Comparison of ENCODE assay signal across 8 cellular contexts in genomic region chr13:113489549-113490495, GRCh38. TPM values are rescaled to one million over a fixed set of nuclear protein-coding genes. Genes with fewer than 3 reads are reported as not detected.
DNase-seq lines count a peak whose midpoint lies in the region; ATAC-seq and TF ChIP-seq lines count a peak whose summit lies in the region.

No MANE protein-coding gene starts in this region.

- peaks cover 45% of the 10 kb centered on the region for H4K20me1 ChIP-seq in OCI-LY3 (ENCODE audit: insufficient read depth, low read length)

- H3K9me3 Mint-ChIP-seq in progenitor cell of endocrine pancreas (ENCODE audit: low read depth): no peaks in the 10 kb centered on the region

- H3K27me3 Mint-ChIP-seq in progenitor cell of endocrine pancreas: no peaks in the 10 kb centered on the region

- TF ChIP-seq CTCF in AG04450 (IDR thresholded peaks at IDR 0.05; ENCODE audit: low read depth, low read length): no peak
- no peak for TF ChIP-seq CTCF in OCI-LY3 (IDR thresholded peaks at IDR 0.05; ENCODE audit: low read depth, low read length)
- no peak for TF ChIP-seq CTCF in progenitor cell of endocrine pancreas (IDR thresholded peaks at IDR 0.05; ENCODE audit: unreplicated experiment)

- peak overlapping the region; percentile 94 for H3K4me2 ChIP-seq in OCI-LY3 (ENCODE audit: low read length)

- intact Hi-C loops in Right ventricle myocardium superior (cut with DNase I): no loop called here

- H3K9me3 ChIP-seq in AG04450 (ENCODE audit: control insufficient read depth, insufficient read depth, low read length) (no peaks in the 10 kb centered on the region; the same call in 1 of the 2 replicates), OCI-LY3 (ENCODE audit: insufficient read depth, low read length) (no peaks in the 10 kb centered on the region)

- no peaks in the 10 kb centered on the region for H3K36me3 ChIP-seq in OCI-LY3 (replicated peaks; ENCODE audit: low read depth, low read length)

- peaks cover 79% of the 10 kb centered on the region for H3K79me2 ChIP-seq in OCI-LY3 (ENCODE audit: low read length)

- H2AFZ ChIP-seq in OCI-LY3 (ENCODE audit: low read depth, low read length): peak overlapping the region; percentile 58

- POLR2A ChIA-PET in AG04450 (lab: Yijun Ruan, JAX): interaction anchor here (2.2 kb wide), 1 partner anchor 16 kb away, joined by 5 read pairs; no protein-coding TSS in a partner anchor

- H3K4me3 ChIP-seq in AG04450 (ENCODE audit: low read depth, low read length): peak overlapping the region; percentile 63
- peak overlapping the region; percentile 93 for H3K4me3 ChIP-seq in OCI-LY3 (ENCODE audit: low read length)

- H3K4me1 ChIP-seq in OCI-LY3 (ENCODE audit: low read length): peaks cover 37% of the 10 kb centered on the region

- peak; percentile 27 for ATAC-seq in GM19023 (IDR thresholded peaks at IDR 0.05; ENCODE audit: unreplicated experiment)
- peak; percentile 26 for ATAC-seq in HG03139 (IDR thresholded peaks at IDR 0.05; ENCODE audit: unreplicated experiment)
- ATAC-seq in Right ventricle myocardium superior (ENCODE audit: poor library complexity): peak; percentile 0

- H3K4me1 Mint-ChIP-seq in progenitor cell of endocrine pancreas (ENCODE audit: low read depth): peaks cover 42% of the 10 kb centered on the region

- peak overlapping the region; percentile 91 for H3K4me3 Mint-ChIP-seq in progenitor cell of endocrine pancreas (ENCODE audit: low read depth)

- H3K9ac ChIP-seq in OCI-LY3 (ENCODE audit: low read length): peak overlapping the region; percentile 82

- H3K27ac ChIP-seq in AG04450 (ENCODE audit: low read depth, low read length): peak overlapping the region; percentile 65
- peak overlapping the region; percentile 40 for H3K27ac ChIP-seq in OCI-LY3 (ENCODE audit: low read length)

- H3K36me3 Mint-ChIP-seq in progenitor cell of endocrine pancreas (ENCODE audit: insufficient read depth): no peaks in the 10 kb centered on the region

- peak overlapping the region; percentile 96 for H3K27ac Mint-ChIP-seq in progenitor cell of endocrine pancreas

- CTCF ChIA-PET in AG04450 (lab: Charles Lee): interaction anchor here (1.1 to 2.3 kb wide), 3 partner anchors 24 to 72 kb away, joined by 4 to 8 read pairs (median 7); no protein-coding TSS in a partner anchor

- DNase-seq in AG04450 (ENCODE audit: low read depth, low spot score) (no peak), Right ventricle myocardium superior (no peak), progenitor cell of endocrine pancreas (ENCODE audit: low spot score, unreplicated experiment) (no peak), DMS153 (lab: John Stamatoyannopoulos, UW) (no peak)
- DNase-seq in activated gamma-delta T cell treated with anti-CD3 and anti-CD28 coated beads, Interleukin-2, amount 50 U/mL, for 16 hours (ENCODE audit: low read depth): peak; percentile 4

- H3K27me3 ChIP-seq in AG04450 (ENCODE audit: control insufficient read depth, insufficient read depth, low read length) (no peaks in the 10 kb centered on the region), OCI-LY3 (ENCODE audit: low read depth, low read length) (no peaks in the 10 kb centered on the region)

RNA-seq across cellular contexts. Expression of gene DCUN1D2, which starts 0.7 kb away (rescaled TPM):
- 11.0 and 11.5 TPM in 2 replicates for polyA plus RNA-seq in AG04450 (2011; rRNA removed)
- 9.1 and 9.9 TPM in 2 replicates for polyA minus RNA-seq in AG04450 (2011; rRNA and poly(A)+ RNA removed)
- total RNA-seq in Right ventricle myocardium superior (196 TPM), progenitor cell of endocrine pancreas (44.9 and 51.2 TPM in 2 replicates)

RNA-seq across cellular contexts. Expression of gene ADPRHL1, which starts 36.5 kb away (rescaled TPM):
- 0.35 and 0.41 TPM in 2 replicates for polyA plus RNA-seq in AG04450 (2011; rRNA removed)
- 0.28 and 0.65 TPM in 2 replicates for polyA minus RNA-seq in AG04450 (2011; rRNA and poly(A)+ RNA removed)
- total RNA-seq in Right ventricle myocardium superior (506 TPM), progenitor cell of endocrine pancreas (5.2 and 6.8 TPM in 2 replicates)

Comparison
In these comparisons a context has a peak if more than half of its experiments do, and no peak if none do; other contexts are left out.
1. RNA of gene ADPRHL1, which starts 36.5 kb away (total RNA-seq): 506 TPM in Right ventricle myocardium superior (single experiment); 5.2 to 6.8 TPM in progenitor cell of endocrine pancreas; every median in the first group is over 10 times any median in the second.
2. Peak in every context shown above with its lines, with median percentiles within 50 percentile points of each other: ATAC-seq.